In the genomic region with DNA sequence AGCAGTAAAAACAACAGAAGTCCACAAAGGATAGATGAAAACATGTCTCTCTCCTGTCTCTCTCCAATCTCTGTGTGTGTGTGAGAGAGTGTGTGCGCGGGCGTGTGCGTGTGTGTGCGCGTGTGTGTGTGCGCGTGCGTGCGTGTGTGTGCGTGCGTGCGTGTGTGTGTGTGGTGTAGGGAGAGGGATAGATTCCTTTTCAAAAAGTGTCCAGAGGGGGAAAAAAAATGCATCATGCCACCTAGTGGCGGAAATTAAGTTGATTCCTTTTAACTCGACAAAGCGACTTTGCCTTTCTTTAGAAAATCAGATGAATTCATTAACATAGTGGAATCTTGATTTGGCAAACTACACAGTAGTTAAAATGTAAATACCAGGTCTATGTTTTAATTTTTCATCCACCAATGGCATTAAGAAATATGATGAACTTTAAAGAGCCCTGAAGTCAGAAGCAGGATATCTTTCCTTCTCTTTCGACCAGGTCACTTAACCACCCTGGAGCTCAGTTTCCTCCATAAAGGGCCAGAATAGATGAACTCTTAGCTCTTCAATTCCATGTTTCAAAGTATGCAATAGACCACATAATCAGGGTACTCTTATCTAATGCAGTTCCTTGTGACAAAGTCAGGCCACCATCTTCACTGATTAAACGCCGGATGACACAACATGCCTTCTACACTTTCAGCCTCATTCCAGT, we compare ENCODE assay signal across 8 cellular contexts.
DNase-seq lines count a peak whose midpoint lies in the region; ATAC-seq and TF ChIP-seq lines count a peak whose summit lies in the region.

No MANE protein-coding gene starts in this region.

- H3K27me3 ChIP-seq in HUES48 (ENCODE audit: control insufficient read depth, insufficient read depth, low read length) = no peaks in the 10 kb centered on the region

- peak overlapping the region; percentile 11 for H3K4me3 Mint-ChIP-seq in stimulated activated naive CD8-positive, alpha-beta T cell treated with anti-CD3 and anti-CD28 coated beads, Interleukin-15, Interleukin-2, amounts not matched to agents 100 ng/mL and 50 ng/mL, for 24 hours

- DNase-seq in Right ventricle myocardium inferior (ENCODE audit: missing footprints) (peak; percentile 84), cardiac septum (ENCODE audit: low spot score) (no peak), OCI-M1 (lab: John Stamatoyannopoulos, UW) (peak; percentile 89), choroid plexus epithelial cell (ENCODE audit: low read depth) (peak; percentile 83), kidney tubule cell (ENCODE audit: low spot score) (peak; percentile 63)

- no peaks in the 10 kb centered on the region for H3K9me3 ChIP-seq in HUES48 (ENCODE audit: control insufficient read depth, insufficient read depth, low read length)

- peak overlapping the region; percentile 49 for H3K4me3 ChIP-seq in HUES48 (ENCODE audit: low read depth, low read length)
- peak overlapping the region; percentile 58 for H3K4me3 ChIP-seq in choroid plexus epithelial cell (ENCODE audit: low read depth, low read length)

- peaks cover 62% of the 10 kb centered on the region for H3K27me3 Mint-ChIP-seq in stimulated activated naive CD8-positive, alpha-beta T cell treated with anti-CD3 and anti-CD28 coated beads, Interleukin-15, Interleukin-2, amounts not matched to agents 100 ng/mL and 50 ng/mL, for 24 hours

- no peak overlapping the region for H3K9ac ChIP-seq in HUES48 (ENCODE audit: low read depth, low read length)

- no peaks in the 10 kb centered on the region for H3K4me1 Mint-ChIP-seq in stimulated activated naive CD8-positive, alpha-beta T cell treated with anti-CD3 and anti-CD28 coated beads, Interleukin-15, Interleukin-2, amounts not matched to agents 100 ng/mL and 50 ng/mL, for 24 hours (ENCODE audit: low read depth)

- H3K27ac ChIP-seq in HUES48 (ENCODE audit: low read depth, low read length) = no peak overlapping the region

- no peaks in the 10 kb centered on the region for H3K36me3 Mint-ChIP-seq in stimulated activated naive CD8-positive, alpha-beta T cell treated with anti-CD3 and anti-CD28 coated beads, Interleukin-15, Interleukin-2, amounts not matched to agents 100 ng/mL and 50 ng/mL, for 24 hours (ENCODE audit: low read depth)

- peak; percentile 66 for TF ChIP-seq CTCF in choroid plexus epithelial cell (conservative IDR thresholded peaks at IDR 0.05; ENCODE audit: low read depth, low read length)

- peaks cover 3% of the 10 kb centered on the region; the same call in 1 of the 2 replicates for H3K4me1 ChIP-seq in HUES48 (ENCODE audit: control insufficient read depth, insufficient read depth, low read length)

- no peaks in the 10 kb centered on the region for H3K9me3 Mint-ChIP-seq in stimulated activated naive CD8-positive, alpha-beta T cell treated with anti-CD3 and anti-CD28 coated beads, Interleukin-15, Interleukin-2, amounts not matched to agents 100 ng/mL and 50 ng/mL, for 24 hours

- intact Hi-C loops in Right ventricle myocardium inferior (cut with DNase I) (loop anchor here (2.0 to 5.0 kb wide), 2 partner anchors 128 to 614 kb away; no protein-coding TSS in a partner anchor), cardiac septum (cut with DNase I) (loop anchor here (2.0 to 10.0 kb wide), 4 partner anchors 37 to 613 kb away; no protein-coding TSS in a partner anchor)

- no peaks in the 10 kb centered on the region for H3K36me3 ChIP-seq in HUES48 (ENCODE audit: control insufficient read depth, insufficient read depth, low read length)

- ATAC-seq in Right ventricle myocardium inferior (peak; percentile 82), HG03457 (IDR thresholded peaks at IDR 0.05; ENCODE audit: unreplicated experiment) (no peak)

- no peak overlapping the region for H3K27ac Mint-ChIP-seq in stimulated activated naive CD8-positive, alpha-beta T cell treated with anti-CD3 and anti-CD28 coated beads, Interleukin-15, Interleukin-2, amounts not matched to agents 100 ng/mL and 50 ng/mL, for 24 hours
